Comparison of ENCODE assay signal across 9 cellular contexts in genomic region chr9:89497181-89497963, GRCh38. TPM values are rescaled to one million over a fixed set of nuclear protein-coding genes. Genes with fewer than 3 reads are reported as not detected.
DNase-seq lines count a peak whose midpoint lies in the region; ATAC-seq, FAIRE-seq and TF ChIP-seq lines count a peak whose summit lies in the region.
"Had no signal": no experiment of that assay in that cellular context is flagged by ENCODE, and none has a peak within 500 bp of the region (broad histone marks: within the 10 kb centered on the region; RNA-seq: fewer than 3 reads in every experiment).

No MANE protein-coding gene starts in this region.

- H3K27me3 Mint-ChIP-seq in activated CD8-positive, alpha-beta memory T cell treated with anti-CD3 and anti-CD28 coated beads, Interleukin-2, amount 10 ng/mL, durations not matched to agents 7 days and 5 days = no peaks in the 10 kb centered on the region
- H3K27me3 Mint-ChIP-seq in glutamatergic neuron (ENCODE audit: unreplicated experiment) (peaks cover 8% of the 10 kb centered on the region), progenitor cell of endocrine pancreas (peaks cover 6% of the 10 kb centered on the region)

- H3K4me3 Mint-ChIP-seq in activated CD8-positive, alpha-beta memory T cell treated with anti-CD3 and anti-CD28 coated beads, Interleukin-2, amount 10 ng/mL, durations not matched to agents 7 days and 5 days = peak overlapping the region; percentile 94
- peak overlapping the region; percentile 87 for H3K4me3 Mint-ChIP-seq in glutamatergic neuron (ENCODE audit: unreplicated experiment)
- peak overlapping the region; percentile 82 for H3K4me3 Mint-ChIP-seq in progenitor cell of endocrine pancreas (ENCODE audit: low read depth)

- ATAC-seq in HG02870 (IDR thresholded peaks at IDR 0.05; ENCODE audit: unreplicated experiment) = peak; percentile 44
- peak; percentile 17 for ATAC-seq in activated CD8-positive, alpha-beta memory T cell treated with anti-CD3 and anti-CD28 coated beads, Interleukin-2, amount 10 ng/mL, durations not matched to agents 7 days and 5 days

- peak overlapping the region; percentile 90 for H3K27ac Mint-ChIP-seq in activated CD8-positive, alpha-beta memory T cell treated with anti-CD3 and anti-CD28 coated beads, Interleukin-2, amount 10 ng/mL, durations not matched to agents 7 days and 5 days
- H3K27ac Mint-ChIP-seq in glutamatergic neuron (ENCODE audit: unreplicated experiment) (peak overlapping the region; percentile 99), progenitor cell of endocrine pancreas (peak overlapping the region; percentile 82)

- no peak for FAIRE-seq in D721Med (lab: Jason Lieb, UNC)
- FAIRE-seq: A204.1 had no signal

- peaks cover 39% of the 10 kb centered on the region for H3K36me3 Mint-ChIP-seq in activated CD8-positive, alpha-beta memory T cell treated with anti-CD3 and anti-CD28 coated beads, Interleukin-2, amount 10 ng/mL, durations not matched to agents 7 days and 5 days
- H3K36me3 Mint-ChIP-seq in glutamatergic neuron (ENCODE audit: unreplicated experiment) = no peaks in the 10 kb centered on the region
- no peaks in the 10 kb centered on the region for H3K36me3 Mint-ChIP-seq in progenitor cell of endocrine pancreas (ENCODE audit: insufficient read depth)

- H3K9me3 Mint-ChIP-seq in activated CD8-positive, alpha-beta memory T cell treated with anti-CD3 and anti-CD28 coated beads, Interleukin-2, amount 10 ng/mL, durations not matched to agents 7 days and 5 days (ENCODE audit: low read depth) = no peaks in the 10 kb centered on the region
- H3K9me3 Mint-ChIP-seq in glutamatergic neuron (ENCODE audit: unreplicated experiment) (peaks cover 19% of the 10 kb centered on the region), progenitor cell of endocrine pancreas (ENCODE audit: low read depth) (no peaks in the 10 kb centered on the region)

- CTCF ChIA-PET in activated CD8-positive, alpha-beta memory T cell treated with anti-CD3 and anti-CD28 coated beads, Interleukin-2, amount 10 ng/mL, durations not matched to agents 7 days and 5 days (lab: Charles Lee) = interaction anchor here (1.0 to 2.0 kb wide), 8 partner anchors 13 to 68 kb away, joined by 3 to 11 read pairs (median 4); no protein-coding TSS in a partner anchor

- TF ChIP-seq CTCF in glutamatergic neuron (IDR thresholded peaks at IDR 0.05; ENCODE audit: partially characterized antibody, unreplicated experiment) (no peak), progenitor cell of endocrine pancreas (IDR thresholded peaks at IDR 0.05; ENCODE audit: unreplicated experiment) (no peak), D721Med (IDR thresholded peaks at IDR 0.05; ENCODE audit: insufficient read depth, missing control alignments) (no peak)

- DNase-seq in DMS 273 (lab: John Stamatoyannopoulos, UW; ENCODE audit: unreplicated experiment) (peak; percentile 27), DMS 273 treated with DMSO at 0.1 percent for 48 hours (lab: John Stamatoyannopoulos, UW) (no peak), glutamatergic neuron (peak; percentile 30), progenitor cell of endocrine pancreas (ENCODE audit: low spot score, unreplicated experiment) (no peak), D721Med (ENCODE audit: insufficient read length, low spot score) (no peak), NOMO-1 treated with DMSO at 0.1 percent for 48 hours (lab: John Stamatoyannopoulos, UW; ENCODE audit: unreplicated experiment) (no peak)
- peak; percentile 78 for DNase-seq in activated CD8-positive, alpha-beta memory T cell treated with anti-CD3 and anti-CD28 coated beads, Interleukin-2, amount 10 ng/mL, durations not matched to agents 7 days and 5 days

- peaks cover 80% of the 10 kb centered on the region for H3K4me1 Mint-ChIP-seq in activated CD8-positive, alpha-beta memory T cell treated with anti-CD3 and anti-CD28 coated beads, Interleukin-2, amount 10 ng/mL, durations not matched to agents 7 days and 5 days
- H3K4me1 Mint-ChIP-seq in glutamatergic neuron (ENCODE audit: low read depth, unreplicated experiment) (peaks cover 35% of the 10 kb centered on the region), progenitor cell of endocrine pancreas (ENCODE audit: low read depth) (peaks cover 35% of the 10 kb centered on the region)

RNA-seq across cellular contexts. Expression of gene SEMA4D, which starts 0.5 kb away (rescaled TPM):
- 100 to 1,000 TPM; 408 to 525 TPM for total RNA-seq in activated CD8-positive, alpha-beta memory T cell treated with anti-CD3 and anti-CD28 coated beads, Interleukin-2, amount 10 ng/mL, durations not matched to agents 7 days and 5 days
- total RNA-seq in glutamatergic neuron (ENCODE audit: unreplicated experiment) = 192 TPM
- total RNA-seq in progenitor cell of endocrine pancreas = 63.1 and 65.3 TPM in 2 replicates

Comparison
In these comparisons a context has a peak if more than half of its experiments do, and no peak if none do; other contexts are left out.
1. DNase-seq: peak in DMS 273 (single experiment), activated CD8-positive, alpha-beta memory T cell treated with anti-CD3 and anti-CD28 coated beads, Interleukin-2, amount 10 ng/mL, durations not matched to agents 7 days and 5 days (single experiment) and glutamatergic neuron (single experiment); none in DMS 273 treated with DMSO at 0.1 percent for 48 hours (single experiment), progenitor cell of endocrine pancreas (single experiment), D721Med (single experiment) and NOMO-1 treated with DMSO at 0.1 percent for 48 hours (single experiment).
2. Peak in every context shown above with its lines, with median percentiles within 50 percentile points of each other: H3K27ac Mint-ChIP-seq and H3K4me3 Mint-ChIP-seq.